29 cellular contexts compared by ENCODE assay signal in the genomic region with DNA sequence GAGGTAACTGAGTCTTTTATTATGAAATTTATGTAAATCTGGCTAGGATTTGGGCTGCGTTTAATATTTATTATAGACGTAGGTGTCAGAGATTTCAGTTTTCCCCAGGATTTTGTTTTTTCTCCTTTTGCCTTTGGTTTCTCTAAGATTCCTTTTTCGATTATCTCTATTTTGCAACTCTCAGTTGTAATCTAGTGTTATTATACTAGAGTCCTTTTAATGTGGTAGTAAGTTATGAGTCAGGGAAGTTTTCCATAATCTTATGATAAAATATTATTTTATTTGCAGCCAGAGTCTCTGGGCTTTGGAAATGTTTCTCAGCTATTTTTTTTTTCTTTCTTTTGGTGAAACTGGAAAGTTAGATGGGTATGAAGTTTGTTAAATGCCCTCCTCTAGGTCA.
"Had no signal": no experiment of that assay in that cellular context is flagged by ENCODE, and none has a peak within 500 bp of the region (broad histone marks: within the 10 kb centered on the region; RNA-seq: fewer than 3 reads in every experiment).

No MANE protein-coding gene starts in this region.

- H3K36me3 Mint-ChIP-seq: naive thymus-derived CD4-positive, alpha-beta T cell; neural progenitor cell; stimulated activated memory B cell treated with anti-CD40 and anti-IgM and Interleukin-4, amounts not matched to agents 10 μg/mL and 1 μg/mL and 100 μg/mL, for 72 hours had no signal

- H3K9me3 Mint-ChIP-seq: nephron, neural progenitor cell had no signal

- H3K4me3 Mint-ChIP-seq: naive thymus-derived CD4-positive, alpha-beta T cell; natural killer cell; nephron; neural progenitor cell; stimulated activated memory B cell treated with anti-CD40 and anti-IgM and Interleukin-4, amounts not matched to agents 10 μg/mL and 1 μg/mL and 100 μg/mL, for 72 hours; stimulated activated naive CD8-positive, alpha-beta T cell treated with anti-CD3 and anti-CD28 coated beads, Interleukin-15, amount 100 ng/mL, for 72 hours had no signal

- H3K27me3 ChIP-seq: neural progenitor cell, pancreas, right lobe of liver, sigmoid colon, spleen, thyroid gland, tibial nerve, upper lobe of left lung, vagina had no signal

- H3K27ac Mint-ChIP-seq: naive thymus-derived CD4-positive, alpha-beta T cell; natural killer cell; neural progenitor cell; progenitor cell of endocrine pancreas; stimulated activated memory B cell treated with anti-CD40 and anti-IgM and Interleukin-4, amounts not matched to agents 10 μg/mL and 1 μg/mL and 100 μg/mL, for 72 hours; stimulated activated naive CD8-positive, alpha-beta T cell treated with anti-CD3 and anti-CD28 coated beads, Interleukin-15, amount 100 ng/mL, for 72 hours had no signal

- H3K4me2 ChIP-seq: neural progenitor cell had no signal

- H2AFZ ChIP-seq: neural progenitor cell had no signal

- H3K4me3 ChIP-seq: neural progenitor cell, pancreas, psoas muscle, right lobe of liver, sigmoid colon, spleen, thoracic aorta, thyroid gland, tibial nerve, upper lobe of left lung, vagina had no signal

- DNase-seq: naive thymus-derived CD4-positive, alpha-beta T cell; natural killer cell; occipital lobe; pancreas; posterior cingulate gyrus; psoas muscle; right cardiac atrium; right lobe of liver; sigmoid colon; small intestine; spleen; stimulated activated CD4-positive, alpha-beta T cell treated with anti-CD3 and anti-CD28 coated beads, Interleukin-12 subunit alpha, Interleukin-12 subunit beta, amount 100 ng/mL, for 4 hours; stimulated activated CD4-positive, alpha-beta T cell treated with anti-CD3 and anti-CD28 coated beads, Interleukin-1b, Interleukin-23, amount 100 ng/mL, for 48 hours; stimulated activated CD4-positive, alpha-beta T cell treated with anti-CD3 and anti-CD28 coated beads, Interleukin-4, amount 100 ng/mL, for 1 hour; stimulated activated CD4-positive, alpha-beta T cell treated with anti-CD3 and anti-CD28 coated beads, Interleukin-4, amount 100 ng/mL, for 4 hours; stimulated activated CD8-positive, alpha-beta memory T cell treated with anti-CD3 and anti-CD28 coated beads, Interleukin-4, amount 100 ng/mL, for 48 hours; stimulated activated naive CD4-positive, alpha-beta T cell; stimulated activated naive CD8-positive, alpha-beta T cell treated with anti-CD3 and anti-CD28 coated beads, Interleukin-15, amount 100 ng/mL, for 72 hours; stimulated activated naive CD8-positive, alpha-beta T cell treated with anti-CD3 and anti-CD28 coated beads, Interleukin-15, Interleukin-2, amounts not matched to agents 100 U/mL and 50 U/mL, for 24 hours; thyroid gland; trophoblast cell; upper lobe of left lung had no signal

- H3K36me3 ChIP-seq: neural progenitor cell, pancreas, right lobe of liver, sigmoid colon, spleen, thoracic aorta, thyroid gland, tibial nerve, upper lobe of left lung, vagina had no signal

- H3K4me1 Mint-ChIP-seq: naive thymus-derived CD4-positive, alpha-beta T cell; natural killer cell; stimulated activated memory B cell treated with anti-CD40 and anti-IgM and Interleukin-4, amounts not matched to agents 10 μg/mL and 1 μg/mL and 100 μg/mL, for 72 hours; stimulated activated naive CD8-positive, alpha-beta T cell treated with anti-CD3 and anti-CD28 coated beads, Interleukin-15, amount 100 ng/mL, for 72 hours had no signal

- H3K27ac ChIP-seq: neural progenitor cell, pancreas, psoas muscle, right lobe of liver, sigmoid colon, spleen, thoracic aorta, thyroid gland, tibial nerve, upper lobe of left lung, vagina had no signal

- H3K9me3 ChIP-seq: pancreas, psoas muscle, right lobe of liver, sigmoid colon, thoracic aorta, thyroid gland, tibial nerve, upper lobe of left lung, vagina had no signal

- H3K9ac ChIP-seq: neural progenitor cell had no signal

- H3K4me1 ChIP-seq: pancreas, psoas muscle, right lobe of liver, sigmoid colon, spleen, thyroid gland, tibial nerve, upper lobe of left lung, vagina had no signal

- H3K27me3 Mint-ChIP-seq: naive thymus-derived CD4-positive, alpha-beta T cell; progenitor cell of endocrine pancreas; stimulated activated memory B cell treated with anti-CD40 and anti-IgM and Interleukin-4, amounts not matched to agents 10 μg/mL and 1 μg/mL and 100 μg/mL, for 72 hours; stimulated activated naive CD8-positive, alpha-beta T cell treated with anti-CD3 and anti-CD28 coated beads, Interleukin-15, amount 100 ng/mL, for 72 hours had no signal
